Comparison of ENCODE assay signal across 1 cellular context in genomic region chr6:137903933-137904821, GRCh38.
TF ChIP-seq lines count a peak whose summit lies in the region.

No MANE protein-coding gene starts in this region.

TF ChIP-seq in K562, 482 proteins besides CTCF, POLR2A, EP300 and RAD21 (continued from another document and continues in another):
- TF ChIP-seq ZNF518B (CRISPR knock-in tag; IDR thresholded peaks at IDR 0.05) (no peak), ETV6 (IDR thresholded peaks at IDR 0.05; ENCODE audit: borderline replicate concordance in 1 of 2, low read depth in 2 of 2, low read length in 1 of 2) (no peak), ETV6 (CRISPR knock-in tag; IDR thresholded peaks at IDR 0.05; ENCODE audit: borderline replicate concordance) (no peak), FOXP1 (CRISPR knock-in tag; IDR thresholded peaks at IDR 0.05) (0 out of 2 replicates have a peak, but pooled peaks have one; percentile 34), UBTF (IDR thresholded peaks at IDR 0.05; ENCODE audit: borderline replicate concordance in 1 of 2, low read depth in 2 of 2, low read length in 2 of 2) (0 out of 4 replicates have a peak, but pooled peaks of 1 of the 2 experiments have one; percentile 21), ZNF668 (CRISPR knock-in tag; IDR thresholded peaks at IDR 0.05) (peak; percentile 30; the same call in 1 of the 2 replicates), PRPF4 (IDR thresholded peaks at IDR 0.05; ENCODE audit: insufficient read depth, low read depth, low read length, poor library complexity, severe bottlenecking) (no peak), ZNF583 (CRISPR knock-in tag; IDR thresholded peaks at IDR 0.05) (0 out of 2 replicates have a peak, but pooled peaks have one; percentile 46), PHF21A (IDR thresholded peaks at IDR 0.05; ENCODE audit: borderline replicate concordance, low read depth) (no peak), GATAD2B (IDR thresholded peaks at IDR 0.05; ENCODE audit: borderline replicate concordance) (peak; percentile 86), BCOR (IDR thresholded peaks at IDR 0.05) (no peak), TEAD4 (IDR thresholded peaks at IDR 0.05; ENCODE audit: low read length) (peak; percentile 90), TEAD4 (CRISPR knock-in tag; IDR thresholded peaks at IDR 0.05; ENCODE audit: borderline replicate concordance) (no peak), TEAD2 (tag; IDR thresholded peaks at IDR 0.05) (no peak), ZNF830 (CRISPR knock-in tag; IDR thresholded peaks at IDR 0.05) (no peak), ZFX (CRISPR knock-in tag; IDR thresholded peaks at IDR 0.05) (no peak), RB1 (IDR thresholded peaks at IDR 0.05; ENCODE audit: low read depth) (no peak), ZNF165 (CRISPR knock-in tag; IDR thresholded peaks at IDR 0.05; ENCODE audit: borderline replicate concordance) (no peak), ZNF707 (CRISPR knock-in tag; conservative IDR thresholded peaks at IDR 0.05) (no peak), ZNF133 (CRISPR knock-in tag; IDR thresholded peaks at IDR 0.05) (no peak), PML (IDR thresholded peaks at IDR 0.05; ENCODE audit: low read length) (peak; percentile 80), PHB (CRISPR knock-in tag; IDR thresholded peaks at IDR 0.05) (no peak), DPF2 (IDR thresholded peaks at IDR 0.05) (peak; percentile 95), FUS (optimal IDR thresholded peaks at IDR 0.05; ENCODE audit: low read depth, low read length) (no peak), ZNF354B (CRISPR knock-in tag; IDR thresholded peaks at IDR 0.05) (no peak), PREB (CRISPR knock-in tag; IDR thresholded peaks at IDR 0.05) (no peak), PHF20 (IDR thresholded peaks at IDR 0.05; ENCODE audit: partially characterized antibody) (no peak), PRDM10 (IDR thresholded peaks at IDR 0.05; ENCODE audit: partially characterized antibody) (no peak), ZBTB5 (IDR thresholded peaks at IDR 0.05) (no peak), NFE2L1 (tag; IDR thresholded peaks at IDR 0.05; ENCODE audit: borderline replicate concordance, low read depth) (no peak), KAT8 (IDR thresholded peaks at IDR 0.05; ENCODE audit: low read depth) (no peak), USF1 (CRISPR knock-in tag; IDR thresholded peaks at IDR 0.05) (0 out of 2 replicates have a peak, but pooled peaks have one; percentile 8), ZNF12 (CRISPR knock-in tag; IDR thresholded peaks at IDR 0.05) (no peak), SMARCA5 (IDR thresholded peaks at IDR 0.05) (no peak), MYNN (IDR thresholded peaks at IDR 0.05) (no peak), MYNN (CRISPR knock-in tag; IDR thresholded peaks at IDR 0.05) (no peak), POLR3A (IDR thresholded peaks at IDR 0.05; ENCODE audit: borderline replicate concordance, extremely low read depth, insufficient read depth, insufficient read length) (no peak), MCM5 (IDR thresholded peaks at IDR 0.05; ENCODE audit: low read depth) (no peak), NEUROD1 (IDR thresholded peaks at IDR 0.05; ENCODE audit: borderline replicate concordance, low read depth, low read length, partially characterized antibody) (peak; percentile 78), PCBP1 (IDR thresholded peaks at IDR 0.05; ENCODE audit: low read depth, low read length, poor library complexity, severe bottlenecking) (no peak), ARID3A (IDR thresholded peaks at IDR 0.05; ENCODE audit: borderline replicate concordance, low read depth, low read length) (peak; percentile 98)
